Comparison of ENCODE assay signal across 8 cellular contexts in the genomic region with DNA sequence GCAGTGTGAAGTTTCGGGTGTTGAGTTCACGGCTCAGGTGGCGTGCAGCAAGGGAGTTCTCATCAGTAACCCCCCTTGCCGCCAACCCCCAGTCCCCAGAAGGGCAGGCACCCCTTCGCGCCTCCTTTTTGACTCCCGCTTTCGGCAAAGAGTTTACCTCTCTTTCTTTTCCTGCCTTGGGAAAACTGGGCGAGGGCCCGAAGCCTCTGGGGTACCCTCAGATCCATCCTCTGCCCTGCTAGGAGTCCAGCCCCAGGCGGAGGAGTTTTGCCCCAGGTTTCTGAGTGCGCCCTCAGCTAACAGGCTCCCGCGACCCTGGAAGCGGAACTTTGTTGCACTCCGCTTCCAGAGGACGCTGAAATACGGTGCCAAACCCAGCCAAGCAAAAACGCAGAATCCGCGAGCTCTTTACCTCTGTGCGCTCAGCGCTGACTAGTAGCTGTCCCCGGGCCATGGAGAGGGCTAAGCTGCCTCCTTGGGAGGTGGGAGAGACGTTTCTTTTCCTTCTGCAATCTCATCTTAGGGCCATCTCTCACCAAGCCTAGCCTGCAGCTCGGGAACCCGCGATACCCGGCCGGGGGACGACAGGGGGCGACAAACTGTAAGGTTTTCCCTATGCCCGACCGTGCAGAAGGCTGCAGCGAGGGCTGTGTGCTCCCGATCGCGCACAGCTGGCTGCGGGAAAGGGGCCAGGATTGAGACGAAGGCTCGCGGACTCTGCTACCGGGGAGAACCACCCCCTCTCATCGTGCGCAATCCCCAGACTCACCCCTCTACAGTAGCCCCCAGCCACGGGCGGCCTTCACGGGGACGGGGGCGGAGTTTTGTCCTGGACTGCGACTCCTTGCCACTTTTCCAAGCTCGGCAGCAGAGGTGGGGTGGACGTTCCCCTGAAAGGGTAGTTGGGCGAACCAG. TPM values are rescaled to one million over a fixed set of nuclear protein-coding genes. Genes with fewer than 3 reads are reported as not detected.
DNase-seq lines count a peak whose midpoint lies in the region; ATAC-seq, FAIRE-seq and TF ChIP-seq lines count a peak whose summit lies in the region.

No MANE protein-coding gene starts in this region.

- H3K27ac Mint-ChIP-seq in HFFc6 = no peak overlapping the region
- H3K27ac Mint-ChIP-seq in naive thymus-derived CD8-positive, alpha-beta T cell = peak overlapping the region in 1 of 10 donors; percentile 29

- DNase-seq in Ammon's horn (ENCODE audit: low spot score) = peak; percentile 56
- no peak for DNase-seq in HFFc6
- no peak for DNase-seq in SK-N-MC (ENCODE audit: low read depth, low spot score)
- peak in 1 of 2 donors; percentile 4 for DNase-seq in foreskin fibroblast
- peak; percentile 26 for DNase-seq in pons (ENCODE audit: low spot score)
- no peak for DNase-seq in naive thymus-derived CD8-positive, alpha-beta T cell
- no peak for DNase-seq in RCC 7860 (ENCODE audit: low spot score)

- H3K27me3 Mint-ChIP-seq in HFFc6 (ENCODE audit: insufficient read depth) = peaks cover 20% of the 10 kb centered on the region
- H3K27me3 Mint-ChIP-seq in naive thymus-derived CD8-positive, alpha-beta T cell = peaks cover 45 to 88% (median 69%) of the 10 kb centered on the region in 5 donors

- no peak overlapping the region for H3K27ac ChIP-seq in SK-N-MC

- FAIRE-seq in RCC 7860 (lab: Jason Lieb, UNC) = no peak

- H3K9me3 ChIP-seq in SK-N-MC (ENCODE audit: low read depth, low read length) = no peaks in the 10 kb centered on the region

- no peak overlapping the region for H3K9ac ChIP-seq in SK-N-MC (ENCODE audit: insufficient read length)

- TF ChIP-seq CTCF in HFFc6 (IDR thresholded peaks at IDR 0.05) (peak; percentile 54), foreskin fibroblast (IDR thresholded peaks at IDR 0.05; ENCODE audit: low read depth, low read length) (peak; percentile 22)

- no peak for ATAC-seq in naive thymus-derived CD8-positive, alpha-beta T cell
- ATAC-seq in GM21381 (IDR thresholded peaks at IDR 0.05; ENCODE audit: unreplicated experiment) = no peak

- H3K4me1 Mint-ChIP-seq in HFFc6 (ENCODE audit: low read depth) = no peaks in the 10 kb centered on the region
- peaks cover 3 to 8% (median 6%) of the 10 kb centered on the region in 4 donors for H3K4me1 Mint-ChIP-seq in naive thymus-derived CD8-positive, alpha-beta T cell

- H3K36me3 ChIP-seq in SK-N-MC (ENCODE audit: insufficient read depth, low read length) = no peaks in the 10 kb centered on the region

- POLR2A ChIA-PET in naive thymus-derived CD8-positive, alpha-beta T cell (lab: Charles Lee) = no interaction called here

- H3K4me3 Mint-ChIP-seq in HFFc6 = no peak overlapping the region
- peak overlapping the region in 1 of 10 donors; percentile 52 for H3K4me3 Mint-ChIP-seq in naive thymus-derived CD8-positive, alpha-beta T cell

- H3K9me3 Mint-ChIP-seq in HFFc6 = no peaks in the 10 kb centered on the region
- peaks cover 0 to 5% (median 0%) of the 10 kb centered on the region in 9 donors for H3K9me3 Mint-ChIP-seq in naive thymus-derived CD8-positive, alpha-beta T cell

- peak overlapping the region; percentile 82 for H3K4me3 ChIP-seq in SK-N-MC
- no peak overlapping the region for H3K4me3 ChIP-seq in foreskin fibroblast (ENCODE audit: low read depth in 1 of 2, low read length in 2 of 2)

- no peaks in the 10 kb centered on the region for H3K36me3 Mint-ChIP-seq in HFFc6 (ENCODE audit: low read depth)
- H3K36me3 Mint-ChIP-seq in naive thymus-derived CD8-positive, alpha-beta T cell = peaks cover 0 to 5% (median 0%) of the 10 kb centered on the region in 3 donors

RNA-seq across cellular contexts. Expression of gene PAX1, which starts 2.7 kb away (rescaled TPM):
- not detected for total RNA-seq in HFFc6 (2021; fragmentation: NEBNext Ultra II Directional; extraction: Animal tissue kit (Norgen Biotek cat#: 25700))
- not detected for total RNA-seq in naive thymus-derived CD8-positive, alpha-beta T cell
- polyA plus RNA-seq in naive thymus-derived CD8-positive, alpha-beta T cell = not detected

Comparison
In these comparisons a context has a peak if more than half of its experiments do, and no peak if none do; other contexts are left out.
1. DNase-seq: peak in Ammon's horn (single experiment) and pons (single experiment); none in HFFc6 (single experiment), SK-N-MC (single experiment), naive thymus-derived CD8-positive, alpha-beta T cell (0 of 10) and RCC 7860 (single experiment).